15 cellular contexts compared by ENCODE assay signal in the genomic region with DNA sequence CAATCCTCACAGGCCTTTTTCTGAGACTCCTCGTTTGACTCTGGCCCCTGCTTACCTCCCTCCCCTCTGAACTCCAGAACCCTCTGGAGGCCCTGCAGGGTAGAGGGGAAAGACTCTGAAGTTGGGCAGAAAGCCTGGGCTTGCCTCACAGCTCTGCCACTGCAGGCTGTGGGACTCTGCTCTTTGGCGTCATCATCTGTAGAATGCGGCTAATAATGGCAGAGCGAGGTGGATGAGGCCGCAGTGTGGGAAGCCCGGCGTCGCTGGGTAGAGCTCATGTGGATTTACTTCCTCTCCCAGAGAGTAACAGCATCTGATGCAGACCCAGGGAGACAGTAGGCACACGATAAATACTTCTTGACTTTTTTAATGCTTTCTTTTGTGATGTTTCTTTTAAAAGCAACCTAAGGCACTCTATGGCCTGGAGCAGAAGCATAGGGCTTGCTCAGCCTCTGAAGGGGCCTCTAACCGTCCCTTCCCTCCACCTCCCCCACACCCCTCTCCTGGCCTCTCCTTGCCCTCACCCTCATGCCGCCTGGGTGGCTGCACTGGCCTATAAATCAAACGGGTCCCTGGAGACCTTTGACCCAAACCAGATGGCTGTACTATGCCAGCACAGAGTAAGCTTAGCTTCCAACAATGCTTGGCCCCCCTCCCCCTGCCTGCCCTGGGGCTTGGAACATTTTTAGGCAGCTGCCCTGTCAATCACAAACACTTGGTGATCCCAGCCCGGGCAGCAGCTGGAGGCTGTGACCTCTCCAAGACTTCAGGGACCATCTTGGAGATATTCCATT. TPM values are rescaled to one million over a fixed set of nuclear protein-coding genes. Genes with fewer than 3 reads are reported as not detected.
DNase-seq lines count a peak whose midpoint lies in the region; FAIRE-seq and TF ChIP-seq lines count a peak whose summit lies in the region.
"Had no signal": no experiment of that assay in that cellular context is flagged by ENCODE, and none has a peak within 500 bp of the region (broad histone marks: within the 10 kb centered on the region; RNA-seq: fewer than 3 reads in every experiment).

No MANE protein-coding gene starts in this region.

- H3K27ac ChIP-seq in mesodermal cell (ENCODE audit: low read depth, low read length, severe bottlenecking), result peak overlapping the region; percentile 86
- no peak overlapping the region for H3K27ac ChIP-seq in smooth muscle cell (ENCODE audit: low read depth)
- H3K27ac ChIP-seq in small intestine (ENCODE audit: low read depth in 1 of 2, low read length in 1 of 2), result no peak overlapping the region

- peak; percentile 88 for DNase-seq in NCI-H524 treated with DMSO at 0.1 percent for 48 hours (lab: John Stamatoyannopoulos, UW)
- DNase-seq in brain pericyte (ENCODE audit: low read depth, low spot score), result peak; percentile 75
- no peak for DNase-seq in smooth muscle cell (lab: John Stamatoyannopoulos, UW; ENCODE audit: unreplicated experiment)
- no peak for DNase-seq in Kasumi-1 (lab: John Stamatoyannopoulos, UW)
- DNase-seq in COLO668 (lab: John Stamatoyannopoulos, UW; ENCODE audit: unreplicated experiment), result no peak
- DNase-seq in small intestine, result no peak
- DNase-seq in GF-D8 (lab: John Stamatoyannopoulos, UW), result no peak
- DNase-seq: activated B cell treated with CpG ODN at 0.5 μM for 24 hours; CD4-positive, CD25-positive, alpha-beta regulatory T cell; dermis blood vessel endothelial cell; EL; H7; NCI-H1092 treated with DMSO at 0.1 percent for 48 hours; nucleus accumbens had no signal

- peaks cover 75% of the 10 kb centered on the region for H3K4me1 ChIP-seq in mesodermal cell (ENCODE audit: control insufficient read depth, insufficient read depth, low read length, poor library complexity, severe bottlenecking)
- H3K4me1 ChIP-seq in smooth muscle cell (ENCODE audit: low read depth), result peaks cover 34% of the 10 kb centered on the region
- H3K4me1 ChIP-seq in small intestine (ENCODE audit: control insufficient read depth in 2 of 2, insufficient read depth in 1 of 2, low read depth in 1 of 2, low read length in 1 of 2), result no peaks in the 10 kb centered on the region

- no peaks in the 10 kb centered on the region for H3F3A ChIP-seq in smooth muscle cell (ENCODE audit: low read depth)

- H4K20me1 ChIP-seq in smooth muscle cell (ENCODE audit: low read depth), result no peaks in the 10 kb centered on the region

- no peaks in the 10 kb centered on the region for H3K9me3 ChIP-seq in mesodermal cell (ENCODE audit: control insufficient read depth, low read length)
- no peaks in the 10 kb centered on the region for H3K9me3 ChIP-seq in smooth muscle cell (replicated peaks; ENCODE audit: low read depth)
- H3K9me3 ChIP-seq in small intestine (ENCODE audit: control insufficient read depth, low read depth), result no peaks in the 10 kb centered on the region

- H2AFZ ChIP-seq in smooth muscle cell (ENCODE audit: low read depth), result peak overlapping the region; percentile 66

- no peak for TF ChIP-seq CTCF in smooth muscle cell (IDR thresholded peaks at IDR 0.05; ENCODE audit: borderline replicate concordance, insufficient read depth, poor library complexity, severe bottlenecking)

- no peak overlapping the region for H3K9ac ChIP-seq in smooth muscle cell (ENCODE audit: low read depth)

- H3K36me3 ChIP-seq in mesodermal cell (ENCODE audit: control insufficient read depth, insufficient read depth, low read length), result no peaks in the 10 kb centered on the region
- no peaks in the 10 kb centered on the region for H3K36me3 ChIP-seq in smooth muscle cell (ENCODE audit: low read depth)
- H3K36me3 ChIP-seq in small intestine (ENCODE audit: control insufficient read depth in 2 of 2, insufficient read depth in 2 of 2, low read length in 2 of 2), result no peaks in the 10 kb centered on the region

- H3K79me2 ChIP-seq in smooth muscle cell (ENCODE audit: low read depth), result no peaks in the 10 kb centered on the region

- peak overlapping the region; percentile 26 for H3K4me2 ChIP-seq in smooth muscle cell

- FAIRE-seq in small intestine (lab: Jason Lieb, UNC), result no peak

- H3K4me3 ChIP-seq in mesodermal cell (ENCODE audit: extremely low read depth, insufficient read depth, low read length, poor library complexity, severe bottlenecking) (no peak overlapping the region), smooth muscle cell (no peak overlapping the region), small intestine (ENCODE audit: low read depth in 1 of 2, low read length in 2 of 2) (no peak overlapping the region)

- H3K27me3 ChIP-seq in smooth muscle cell (ENCODE audit: low read depth) (no peaks in the 10 kb centered on the region), small intestine (ENCODE audit: control insufficient read depth in 2 of 2, insufficient read depth in 2 of 2, low read length in 2 of 2) (no peaks in the 10 kb centered on the region)

- 56 to 66% methylated on average over 10 of the region's 13 CpGs for WGBS in mesodermal cell (ENCODE audit: insufficient coverage in 2 of 2), 2 experiments
- 28% methylated on average over 13 of the region's 13 CpGs for WGBS in smooth muscle cell (ENCODE audit: low lambda C conversion rate)
- 55 to 67% (median 58%) methylated on average over 13 of the region's 13 CpGs for WGBS in small intestine, 3 donors

RNA-seq across cellular contexts. Expression of gene SPSB4, which starts 32.9 kb away (rescaled TPM):
- 18.6 TPM for polyA plus RNA-seq in mesodermal cell (2013, experiment 1 of 2)
- 18.7 TPM for polyA plus RNA-seq in mesodermal cell (2013, experiment 2 of 2)
- 0.81 and 3.9 TPM in 2 replicates for total RNA-seq in smooth muscle cell
- polyA plus RNA-seq in smooth muscle cell (0.93 and 1.8 TPM in 2 replicates), small intestine (under 1 TPM in 1 of 3 donors, not detected in 2; 0.27 TPM)
- total RNA-seq: activated B cell treated with CpG ODN at 0.5 μM for 24 hours; CD4-positive, CD25-positive, alpha-beta regulatory T cell; dermis blood vessel endothelial cell had no signal
- polyA plus RNA-seq: CD4-positive, CD25-positive, alpha-beta regulatory T cell had no signal

Comparison
In these comparisons a context has a peak if more than half of its experiments do, and no peak if none do; other contexts are left out.
1. DNase-seq: peak in NCI-H524 treated with DMSO at 0.1 percent for 48 hours (single experiment) and brain pericyte (single experiment); none in smooth muscle cell (single experiment), Kasumi-1 (0 of 2), COLO668 (single experiment), small intestine (single experiment) and GF-D8 (single experiment).